Comparison of ENCODE assay signal across 33 cellular contexts in genomic region chr2:62603154-62603712, GRCh38.
"Had no signal": no experiment of that assay in that cellular context is flagged by ENCODE, and none has a peak within 500 bp of the region (broad histone marks: within the 10 kb centered on the region; RNA-seq: fewer than 3 reads in every experiment).

No MANE protein-coding gene starts in this region.

- H3K4me1 Mint-ChIP-seq: naive thymus-derived CD4-positive, alpha-beta T cell; nephron; neural progenitor cell; stimulated activated naive CD8-positive, alpha-beta T cell treated with anti-CD3 and anti-CD28 coated beads, Interleukin-15, amount 100 ng/mL, for 72 hours had no signal

- FAIRE-seq: endometrium, islet of Langerhans, small intestine had no signal

- H3K9ac ChIP-seq: neural progenitor cell, parathyroid adenoma had no signal

- H3K27ac Mint-ChIP-seq: effector memory CD8-positive, alpha-beta T cell; memory B cell; naive thymus-derived CD4-positive, alpha-beta T cell; nephron; neural progenitor cell; progenitor cell of endocrine pancreas; stimulated activated naive CD8-positive, alpha-beta T cell treated with anti-CD3 and anti-CD28 coated beads, Interleukin-15, amount 100 ng/mL, for 72 hours; type B pancreatic cell had no signal

- H3K4me3 ChIP-seq: esophagus squamous epithelium, heart right ventricle, lung, neural progenitor cell, suprapubic skin, tibial artery, uterus had no signal

- ATAC-seq: effector memory CD8-positive, alpha-beta T cell; heart right ventricle; left colon; left ventricle myocardium superior; naive thymus-derived CD4-positive, alpha-beta T cell; right cardiac atrium; stimulated activated naive CD8-positive, alpha-beta T cell treated with anti-CD3 and anti-CD28 coated beads, Interleukin-15, amount 100 ng/mL, for 72 hours had no signal

- H2AFZ ChIP-seq: neural progenitor cell, parathyroid adenoma had no signal

- H3K27me3 Mint-ChIP-seq: progenitor cell of endocrine pancreas, type B pancreatic cell had no signal

- H3K4me3 Mint-ChIP-seq: effector memory CD8-positive, alpha-beta T cell; memory B cell; naive thymus-derived CD4-positive, alpha-beta T cell; nephron; neural progenitor cell; stimulated activated naive CD8-positive, alpha-beta T cell treated with anti-CD3 and anti-CD28 coated beads, Interleukin-15, amount 100 ng/mL, for 72 hours; type B pancreatic cell had no signal

- H3K36me3 Mint-ChIP-seq: naive thymus-derived CD4-positive, alpha-beta T cell; type B pancreatic cell had no signal

- H3K9me3 ChIP-seq: suprapubic skin, uterus had no signal

- H3K27ac ChIP-seq: esophagus squamous epithelium, heart right ventricle, neural progenitor cell, parathyroid adenoma, suprapubic skin, tibial artery, uterus had no signal

- DNase-seq: cerebellar nuclear complex; cortex of kidney; effector memory CD8-positive, alpha-beta T cell; esophagus squamous epithelium; foreskin melanocyte; glutamatergic neuron; heart right ventricle; hippocampal formation; kidney glomerular epithelial cell; left colon; left ventricle myocardium superior; midbrain; naive thymus-derived CD4-positive, alpha-beta T cell; right cardiac atrium; small intestine; stimulated activated CD4-positive, alpha-beta T cell treated with anti-CD3 and anti-CD28 coated beads, Interleukin-12 subunit alpha, Interleukin-12 subunit beta, amount 100 ng/mL, for 4 hours; stimulated activated CD4-positive, alpha-beta T cell treated with anti-CD3 and anti-CD28 coated beads, Interleukin-1b, Interleukin-23, amount 100 ng/mL, for 48 hours; stimulated activated CD4-positive, alpha-beta T cell treated with anti-CD3 and anti-CD28 coated beads, Interleukin-4, amount 100 ng/mL, for 1 hour; stimulated activated CD8-positive, alpha-beta memory T cell treated with anti-CD3 and anti-CD28 coated beads, Interleukin-4, amount 100 ng/mL, for 48 hours; stimulated activated naive CD4-positive, alpha-beta T cell; stimulated activated naive CD8-positive, alpha-beta T cell treated with anti-CD3 and anti-CD28 coated beads, Interleukin-15, amount 100 ng/mL, for 72 hours; tibial artery; uterus had no signal

- H3K79me2 ChIP-seq: parathyroid adenoma had no signal

- H3K4me1 ChIP-seq: esophagus squamous epithelium, heart right ventricle, neural progenitor cell, parathyroid adenoma, suprapubic skin, tibial artery, uterus had no signal

- H3K36me3 ChIP-seq: esophagus squamous epithelium, heart right ventricle, neural progenitor cell, suprapubic skin, tibial artery, uterus had no signal

- H3K4me2 ChIP-seq: neural progenitor cell had no signal

- H3K27me3 ChIP-seq: esophagus squamous epithelium, heart right ventricle, neural progenitor cell, suprapubic skin, tibial artery, uterus had no signal
